ENCODE assay signal across 12 cellular contexts in the genomic region with DNA sequence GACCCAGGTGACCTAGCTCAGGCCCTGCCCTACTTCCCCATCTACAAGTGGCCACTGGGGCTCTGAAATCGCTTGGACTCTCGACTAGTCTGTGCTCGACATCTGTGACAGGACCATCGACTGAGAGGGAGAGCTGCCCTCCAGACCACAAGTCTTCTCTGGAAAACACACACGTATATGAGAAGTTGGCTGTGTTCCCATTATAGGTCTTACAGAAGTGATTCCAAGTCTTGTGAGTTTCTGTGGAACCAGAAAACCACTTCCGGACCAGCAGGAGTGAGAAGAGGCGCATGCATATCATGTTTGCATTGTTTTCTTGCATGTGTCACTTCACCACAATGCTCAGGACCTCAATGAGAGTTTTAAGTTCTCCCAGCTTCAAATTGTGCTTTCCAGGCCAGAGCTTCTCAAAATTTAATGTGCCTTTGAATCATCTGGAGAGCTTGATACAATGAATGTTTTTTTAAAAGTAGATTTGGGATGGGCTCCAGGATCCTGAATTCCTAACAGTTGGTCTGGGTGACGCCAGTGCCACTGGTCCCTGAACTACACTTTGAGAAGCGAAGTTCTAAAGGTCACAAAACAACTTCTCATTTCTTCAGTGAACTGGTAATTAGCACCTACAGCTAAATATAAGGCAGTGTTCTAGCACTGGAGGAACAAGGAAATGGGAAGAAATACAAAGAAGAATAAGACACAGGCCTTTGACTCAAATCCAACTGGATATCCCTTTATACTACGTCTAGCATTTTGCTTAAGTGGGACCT. TPM values are rescaled to one million over a fixed set of nuclear protein-coding genes. Genes with fewer than 3 reads are reported as not detected.
DNase-seq lines count a peak whose midpoint lies in the region; ATAC-seq and TF ChIP-seq lines count a peak whose summit lies in the region.
"Had no signal": no experiment of that assay in that cellular context is flagged by ENCODE, and none has a peak within 500 bp of the region (broad histone marks: within the 10 kb centered on the region; RNA-seq: fewer than 3 reads in every experiment).

No MANE protein-coding gene starts in this region.

- H3K4me2 ChIP-seq in smooth muscle cell: no peak overlapping the region

- TF ChIP-seq CTCF in A673 (conservative IDR thresholded peaks at IDR 0.05; ENCODE audit: low read depth, low read length) (no peak), GM12865 (IDR thresholded peaks at IDR 0.05; ENCODE audit: insufficient read depth, low read depth, low read length, missing control alignments) (no peak), esophagus squamous epithelium (IDR thresholded peaks at IDR 0.05) (no peak), smooth muscle cell (IDR thresholded peaks at IDR 0.05; ENCODE audit: borderline replicate concordance, insufficient read depth, poor library complexity, severe bottlenecking) (no peak)
- no peak for TF ChIP-seq CTCF in activated CD8-positive, alpha-beta T cell treated with anti-CD3 and anti-CD28 coated beads for 36 hours (IDR thresholded peaks at IDR 0.05)

- no peaks in the 10 kb centered on the region for H3K36me3 Mint-ChIP-seq in activated CD8-positive, alpha-beta T cell treated with anti-CD3 and anti-CD28 coated beads for 36 hours (ENCODE audit: low read depth)
- H3K36me3 Mint-ChIP-seq: WTC11 had no signal

- H3K27me3 Mint-ChIP-seq in activated CD8-positive, alpha-beta T cell treated with anti-CD3 and anti-CD28 coated beads for 36 hours: no peaks in the 10 kb centered on the region

- H3K27me3 ChIP-seq in A673 (replicated peaks; ENCODE audit: insufficient read depth, low read depth, low read length, poor library complexity) (no peaks in the 10 kb centered on the region), esophagus squamous epithelium (no peaks in the 10 kb centered on the region), smooth muscle cell (ENCODE audit: low read depth) (no peaks in the 10 kb centered on the region)

- H3K9me3 ChIP-seq in A673 (ENCODE audit: low read depth, low read length, poor library complexity, severe bottlenecking) (no peaks in the 10 kb centered on the region), esophagus squamous epithelium (no peaks in the 10 kb centered on the region), smooth muscle cell (replicated peaks; ENCODE audit: low read depth) (no peaks in the 10 kb centered on the region)

- H3K4me1 Mint-ChIP-seq in activated CD8-positive, alpha-beta T cell treated with anti-CD3 and anti-CD28 coated beads for 36 hours (ENCODE audit: low read depth): peaks cover 5% of the 10 kb centered on the region

- WGBS in esophagus squamous epithelium, 2 donors: 65 to 76% methylated on average over 10 of the region's 10 CpGs
- WGBS in smooth muscle cell (ENCODE audit: low lambda C conversion rate): 89% methylated on average over 10 of the region's 10 CpGs

- no peaks in the 10 kb centered on the region for H3K9me3 Mint-ChIP-seq in activated CD8-positive, alpha-beta T cell treated with anti-CD3 and anti-CD28 coated beads for 36 hours
- H3K9me3 Mint-ChIP-seq: WTC11 had no signal

- CTCF ChIA-PET in A673 (lab: Charles Lee): no interaction called here
- CTCF ChIA-PET in activated CD8-positive, alpha-beta T cell treated with anti-CD3 and anti-CD28 coated beads for 36 hours (lab: Charles Lee): interaction anchor here (0.7 to 1.2 kb wide), 4 partner anchors 8 to 70 kb away, joined by 3 read pairs; no protein-coding TSS in a partner anchor
- CTCF ChIA-PET in HEK293T (lab: Yijun Ruan, JAX): no interaction called here

- H3F3A ChIP-seq in smooth muscle cell (ENCODE audit: low read depth): no peaks in the 10 kb centered on the region

- no peak overlapping the region for H3K4me3 Mint-ChIP-seq in activated CD8-positive, alpha-beta T cell treated with anti-CD3 and anti-CD28 coated beads for 36 hours
- H3K4me3 Mint-ChIP-seq: WTC11 had no signal

- H3K4me3 ChIP-seq in A673 (ENCODE audit: low read depth, low read length, poor library complexity, severe bottlenecking) (no peak overlapping the region), GM12865 (ENCODE audit: low read depth, low read length) (no peak overlapping the region), esophagus squamous epithelium (no peak overlapping the region), smooth muscle cell (no peak overlapping the region)

- TF ChIP-seq POLR2A in esophagus squamous epithelium (IDR thresholded peaks at IDR 0.05) (no peak), GM18505 (IDR thresholded peaks at IDR 0.05; ENCODE audit: borderline replicate concordance, extremely low read depth, insufficient read depth, insufficient read length) (no peak)

- no peak overlapping the region for H3K27ac Mint-ChIP-seq in activated CD8-positive, alpha-beta T cell treated with anti-CD3 and anti-CD28 coated beads for 36 hours
- H3K27ac Mint-ChIP-seq: WTC11 had no signal

- no peak overlapping the region for H2AFZ ChIP-seq in smooth muscle cell (ENCODE audit: low read depth)

- BruUV-seq in A673 (replicated peaks; lab: Mats Ljungman, UMichigan): no TSS peak

- H3K27ac ChIP-seq in A673 (ENCODE audit: low read depth, low read length, poor library complexity, severe bottlenecking) (no peak overlapping the region), esophagus squamous epithelium (peak overlapping the region in 1 of 4 donors; percentile 22), smooth muscle cell (ENCODE audit: low read depth) (no peak overlapping the region)

- H3K4me1 ChIP-seq in A673 (ENCODE audit: insufficient read depth, low read length, poor library complexity, severe bottlenecking) (no peaks in the 10 kb centered on the region), esophagus squamous epithelium (peaks cover under 1 to 42% (median 19%) of the 10 kb centered on the region in 3 donors), smooth muscle cell (ENCODE audit: low read depth) (no peaks in the 10 kb centered on the region)

- H3K36me3 ChIP-seq in A673 (ENCODE audit: insufficient read depth, low read length, poor library complexity, severe bottlenecking): no peaks in the 10 kb centered on the region
- no peaks in the 10 kb centered on the region for H3K36me3 ChIP-seq in esophagus squamous epithelium
- no peaks in the 10 kb centered on the region for H3K36me3 ChIP-seq in smooth muscle cell (ENCODE audit: low read depth)

- peak; percentile 11 for DNase-seq in A673 (ENCODE audit: low spot score)
- peak; percentile 30 for DNase-seq in GM12865 (ENCODE audit: low read depth)
- DNase-seq in activated CD8-positive, alpha-beta T cell treated with anti-CD3 and anti-CD28 coated beads for 36 hours: no peak
- peak; percentile 54 for DNase-seq in hepatic stellate cell (ENCODE audit: low spot score)
- DNase-seq in esophagus squamous epithelium (lab: John Stamatoyannopoulos, UW): no peak
- no peak for DNase-seq in smooth muscle cell (lab: John Stamatoyannopoulos, UW; ENCODE audit: unreplicated experiment)
- no peak for DNase-seq in HEK293T (ENCODE audit: extremely low spot score)
- DNase-seq: Calu3; effector memory CD4-positive, alpha-beta T cell; mesendoderm had no signal

- peak; percentile 47 for ATAC-seq in activated CD8-positive, alpha-beta T cell treated with anti-CD3 and anti-CD28 coated beads for 36 hours
- no peak for ATAC-seq in GM18505 (IDR thresholded peaks at IDR 0.05; ENCODE audit: unreplicated experiment)
- ATAC-seq: WTC11 had no signal

- no peaks in the 10 kb centered on the region for H4K20me1 ChIP-seq in smooth muscle cell (ENCODE audit: low read depth)

- intact Hi-C loops in A673 (cut with micrococcal nuclease; ENCODE audit: unreplicated experiment): no loop called here
- intact Hi-C loops in activated CD8-positive, alpha-beta T cell treated with anti-CD3 and anti-CD28 coated beads for 36 hours (cut with micrococcal nuclease): no loop called here
- intact Hi-C loops in esophagus squamous epithelium (cut with DNase I): no loop called here

- POLR2A ChIA-PET in A673 (lab: Charles Lee; ENCODE audit: low non-redundant PET) (no interaction called here), HEK293T (lab: Yijun Ruan, JAX) (no interaction called here)
- POLR2A ChIA-PET in activated CD8-positive, alpha-beta T cell treated with anti-CD3 and anti-CD28 coated beads for 36 hours (lab: Charles Lee): no interaction called here

- H3K9ac ChIP-seq in smooth muscle cell (ENCODE audit: low read depth): no peak overlapping the region

- H3K79me2 ChIP-seq in smooth muscle cell (ENCODE audit: low read depth): no peaks in the 10 kb centered on the region

TF ChIP-seq in HEK293T, 16 proteins besides CTCF, POLR2A, EP300 and RAD21:
- TF ChIP-seq FOXM1 (IDR thresholded peaks at IDR 0.05; ENCODE audit: borderline replicate concordance) (no peak), SP1 (IDR thresholded peaks at IDR 0.05) (no peak), ELF4 (IDR thresholded peaks at IDR 0.05) (no peak), ARNT (IDR thresholded peaks at IDR 0.05) (no peak), L3MBTL2 (conservative IDR thresholded peaks at IDR 0.05) (no peak), BHLHE40 (IDR thresholded peaks at IDR 0.05; ENCODE audit: borderline replicate concordance) (no peak), SUZ12 (IDR thresholded peaks at IDR 0.05) (no peak), CTBP1 (IDR thresholded peaks at IDR 0.05; ENCODE audit: borderline replicate concordance) (no peak), FOXK2 (IDR thresholded peaks at IDR 0.05) (no peak), FOXA1 (IDR thresholded peaks at IDR 0.05) (no peak), LEF1 (IDR thresholded peaks at IDR 0.05; ENCODE audit: borderline replicate concordance) (no peak), HDGF (IDR thresholded peaks at IDR 0.05; ENCODE audit: borderline replicate concordance) (no peak), TARDBP (IDR thresholded peaks at IDR 0.05) (no peak), NFRKB (IDR thresholded peaks at IDR 0.05) (no peak), ZNF384 (IDR thresholded peaks at IDR 0.05) (no peak)
- TF ChIP-seq, protein P1, sequence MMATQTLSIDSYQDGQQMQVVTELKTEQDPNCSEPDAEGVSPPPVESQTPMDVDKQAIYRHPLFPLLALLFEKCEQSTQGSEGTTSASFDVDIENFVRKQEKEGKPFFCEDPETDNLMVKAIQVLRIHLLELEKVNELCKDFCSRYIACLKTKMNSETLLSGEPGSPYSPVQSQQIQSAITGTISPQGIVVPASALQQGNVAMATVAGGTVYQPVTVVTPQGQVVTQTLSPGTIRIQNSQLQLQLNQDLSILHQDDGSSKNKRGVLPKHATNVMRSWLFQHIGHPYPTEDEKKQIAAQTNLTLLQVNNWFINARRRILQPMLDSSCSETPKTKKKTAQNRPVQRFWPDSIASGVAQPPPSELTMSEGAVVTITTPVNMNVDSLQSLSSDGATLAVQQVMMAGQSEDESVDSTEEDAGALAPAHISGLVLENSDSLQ (IDR thresholded peaks at IDR 0.05): no peak

RNA-seq across cellular contexts. Expression of a gene that starts 15.6 kb away (rescaled TPM):
- total RNA-seq in A673 (2021): not detected in 2 replicates
- 1 to 10 TPM; 1.0 to 1.2 TPM for total RNA-seq in activated CD8-positive, alpha-beta T cell treated with anti-CD3 and anti-CD28 coated beads for 36 hours
- total RNA-seq in esophagus squamous epithelium: 1 to 10 TPM in 1 of 4 donors, under 1 TPM in 2, not detected in 1; 0.27 to 1.1 (median 0.38) TPM
- total RNA-seq in smooth muscle cell: not detected in 2 replicates
- not detected in 2 replicates for polyA plus RNA-seq in smooth muscle cell
- total RNA-seq: Calu3, WTC11 had no signal

Comparison
In these comparisons a context has a peak if more than half of its experiments do, and no peak if none do; other contexts are left out.
1. DNase-seq: peak in A673 (single experiment), GM12865 (single experiment) and hepatic stellate cell (single experiment); none in activated CD8-positive, alpha-beta T cell treated with anti-CD3 and anti-CD28 coated beads for 36 hours (single experiment), esophagus squamous epithelium (single experiment), smooth muscle cell (single experiment) and HEK293T (single experiment).